In the genomic region with DNA sequence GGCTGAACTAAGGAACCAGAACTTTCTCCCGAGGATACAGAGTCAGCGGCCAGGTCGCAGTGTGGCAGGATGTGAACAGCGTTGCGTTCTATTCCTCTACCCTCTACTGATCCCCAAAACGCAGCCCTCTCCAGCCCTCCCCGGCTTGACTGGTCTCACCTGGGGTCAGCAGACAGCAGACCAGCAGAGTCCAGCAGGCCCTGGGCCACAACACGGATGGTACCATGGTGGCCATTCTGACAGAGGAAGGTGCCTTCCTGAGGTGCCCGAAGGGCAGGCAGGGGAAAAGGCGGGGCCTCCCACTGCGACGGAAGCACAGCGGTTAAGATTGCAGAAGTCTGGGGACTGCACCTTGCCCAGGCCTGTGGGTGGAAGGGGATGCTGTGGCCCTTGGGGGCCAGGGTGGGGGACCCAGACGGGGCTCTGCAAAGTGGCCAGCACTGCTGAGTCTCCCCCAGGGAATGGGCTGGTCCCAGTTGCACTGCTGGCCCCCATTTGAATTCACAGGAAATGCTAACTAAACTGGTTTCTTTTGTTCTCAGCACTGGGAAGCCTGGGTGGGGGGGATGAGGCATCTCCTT, we compare ENCODE assay signal across 8 cellular contexts. TPM values are rescaled to one million over a fixed set of nuclear protein-coding genes. Genes with fewer than 3 reads are reported as not detected.
A peak's percentile ranks its signal among the peaks of the same experiment; 100 is the strongest.
DNase-seq lines count a peak whose midpoint lies in the region; ATAC-seq and TF ChIP-seq lines count a peak whose summit lies in the region.

A gene with protein sequence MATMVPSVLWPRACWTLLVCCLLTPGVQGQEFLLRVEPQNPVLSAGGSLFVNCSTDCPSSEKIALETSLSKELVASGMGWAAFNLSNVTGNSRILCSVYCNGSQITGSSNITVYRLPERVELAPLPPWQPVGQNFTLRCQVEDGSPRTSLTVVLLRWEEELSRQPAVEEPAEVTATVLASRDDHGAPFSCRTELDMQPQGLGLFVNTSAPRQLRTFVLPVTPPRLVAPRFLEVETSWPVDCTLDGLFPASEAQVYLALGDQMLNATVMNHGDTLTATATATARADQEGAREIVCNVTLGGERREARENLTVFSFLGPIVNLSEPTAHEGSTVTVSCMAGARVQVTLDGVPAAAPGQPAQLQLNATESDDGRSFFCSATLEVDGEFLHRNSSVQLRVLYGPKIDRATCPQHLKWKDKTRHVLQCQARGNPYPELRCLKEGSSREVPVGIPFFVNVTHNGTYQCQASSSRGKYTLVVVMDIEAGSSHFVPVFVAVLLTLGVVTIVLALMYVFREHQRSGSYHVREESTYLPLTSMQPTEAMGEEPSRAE (minus strand): TSS at position 245 of the 581 bp plus-strand sequence. CDS start 10 bp downstream, at position 235.

- TF ChIP-seq POLR2A in gastrocnemius medialis (IDR thresholded peaks at IDR 0.05) = no peak

- peak; percentile 68 for DNase-seq in GM13977 (ENCODE audit: low spot score)
- DNase-seq in activated CD4-positive, alpha-beta T cell treated with anti-CD3 and anti-CD28 coated beads for 4 hours = peak; percentile 46 to 58
- DNase-seq in germinal center (ENCODE audit: low spot score) = peak; percentile 72
- DNase-seq in stimulated activated CD8-positive, alpha-beta memory T cell treated with anti-CD3 and anti-CD28 coated beads, Interleukin-15, amount 100 ng/mL, for 1 hour (ENCODE audit: low read depth) = peak; percentile 34
- no peak for DNase-seq in gastrocnemius medialis
- no peak for DNase-seq in NCI-H1417 treated with DMSO at 0.1 percent for 48 hours (lab: John Stamatoyannopoulos, UW)
- no peak for DNase-seq in OCI-M1 (lab: John Stamatoyannopoulos, UW)

- no peak within 1 kb of the TSS for H3K4me3 ChIP-seq in gastrocnemius medialis

- no peaks in the 10 kb centered on the region for H3K27me3 ChIP-seq in gastrocnemius medialis

- ATAC-seq in HG03280 (IDR thresholded peaks at IDR 0.05; ENCODE audit: unreplicated experiment) (peak; percentile 56), gastrocnemius medialis (no peak)

- intact Hi-C loops in gastrocnemius medialis (cut with DNase I; ENCODE audit: low total_unique reads) = loop anchor here (10.0 kb wide), 2 partner anchors 225 to 505 kb away; a partner anchor contains a TSS

- H3K4me1 ChIP-seq in gastrocnemius medialis = peaks cover 2 to 3% of the 10 kb centered on the region in 2 donors

- in situ Hi-C loops in GM13977 (cut with MboI; ENCODE audit: low pct_unique_long_range_greater_than_20kb, low sequenced_read_pairs, unreplicated experiment) = no loop called here
- in situ Hi-C loops in gastrocnemius medialis (cut with MboI; ENCODE audit: low sequenced_read_pairs in 4 of 4) = no loop called here

- no peaks in the 10 kb centered on the region for H3K36me3 ChIP-seq in gastrocnemius medialis

- H3K9me3 ChIP-seq in gastrocnemius medialis = no peaks in the 10 kb centered on the region

- TF ChIP-seq CTCF in GM13977 (IDR thresholded peaks at IDR 0.05; ENCODE audit: extremely low read depth, insufficient read depth, missing control alignments) (no peak), gastrocnemius medialis (IDR thresholded peaks at IDR 0.05 in 4 of 5, conservative IDR thresholded peaks at IDR 0.05 in 1 of 5) (no peak)

- H3K27ac ChIP-seq in gastrocnemius medialis = no peak within 1 kb of the TSS

RNA-seq across cellular contexts. Expression of the gene that starts here (rescaled TPM):
- total RNA-seq in gastrocnemius medialis = 1 to 10 TPM; 2.0 to 5.0 (median 3.2) TPM

Comparison
In these comparisons a context has a peak if more than half of its experiments do, and no peak if none do; other contexts are left out.
1. DNase-seq: peak in GM13977 (single experiment), activated CD4-positive, alpha-beta T cell treated with anti-CD3 and anti-CD28 coated beads for 4 hours (2 of 2), germinal center (single experiment) and stimulated activated CD8-positive, alpha-beta memory T cell treated with anti-CD3 and anti-CD28 coated beads, Interleukin-15, amount 100 ng/mL, for 1 hour (single experiment); none in gastrocnemius medialis (0 of 2), NCI-H1417 treated with DMSO at 0.1 percent for 48 hours (single experiment) and OCI-M1 (single experiment).